ENCODE assay signal across 10 cellular contexts in genomic region chr1:113912594-113913311, GRCh38. TPM values are rescaled to one million over a fixed set of nuclear protein-coding genes. Genes with fewer than 3 reads are reported as not detected.
A peak's percentile ranks its signal among the peaks of the same experiment; 100 is the strongest.
DNase-seq lines count a peak whose midpoint lies in the region; ATAC-seq lines count a peak whose summit lies in the region.
"Had no signal": no experiment of that assay in that cellular context is flagged by ENCODE, and none has a peak within 500 bp of the region (broad histone marks: within the 10 kb centered on the region; RNA-seq: fewer than 3 reads in every experiment).

No MANE protein-coding gene starts in this region.

- H3K9ac ChIP-seq in adipocyte (ENCODE audit: low read length) (peak overlapping the region; percentile 17), skeletal muscle tissue (ENCODE audit: low read depth in 1 of 3, low read length in 3 of 3) (peak overlapping the region; percentile 45 to 73 (median 58))

- peak; percentile 39 for DNase-seq in HK-2 (ENCODE audit: unreplicated experiment)
- DNase-seq in adipocyte (ENCODE audit: low read depth), result peak; percentile 34
- peak; percentile 54 for DNase-seq in left ventricle myocardium superior
- no peak for DNase-seq in activated naive CD4-positive, alpha-beta T cell treated with anti-CD3 and anti-CD28 coated beads, Interleukin-2, amount 50 U/mL, for 72 hours (ENCODE audit: low spot score in 2 of 2)
- no peak for DNase-seq in NCI-H187 treated with DMSO at 0.1 percent for 48 hours (lab: John Stamatoyannopoulos, UW)
- DNase-seq in KBM-7, result no peak
- DNase-seq: stimulated activated naive CD8-positive, alpha-beta T cell treated with anti-CD3 and anti-CD28 coated beads, Interleukin-15, Interleukin-2, amounts not matched to agents 100 U/mL and 50 U/mL, for 24 hours had no signal

- H3K27me3 ChIP-seq in adipocyte (replicated peaks; ENCODE audit: control insufficient read depth, insufficient read depth, low read length), result no peaks in the 10 kb centered on the region
- H3K27me3 ChIP-seq in skeletal muscle tissue (ENCODE audit: control insufficient read depth in 3 of 3, insufficient read depth in 3 of 3, low read length in 3 of 3), result no peaks in the 10 kb centered on the region

- peak; percentile 94 for ATAC-seq in left ventricle myocardium superior
- ATAC-seq in activated naive CD4-positive, alpha-beta T cell treated with anti-CD3 and anti-CD28 coated beads, Interleukin-2, amount 50 U/mL, for 72 hours, result no peak
- ATAC-seq in HG03439 (IDR thresholded peaks at IDR 0.05; ENCODE audit: unreplicated experiment), result no peak
- ATAC-seq: stimulated activated naive CD8-positive, alpha-beta T cell treated with anti-CD3 and anti-CD28 coated beads, Interleukin-15, Interleukin-2, amounts not matched to agents 100 U/mL and 50 U/mL, for 24 hours had no signal

- in situ Hi-C loops in KBM-7 (cut with MboI; ENCODE audit: low pct_unique_long_range_greater_than_20kb, low sequenced_read_pairs), result no loop called here

- peaks cover 12 to 25% of the 10 kb centered on the region in 2 donors for H3K36me3 Mint-ChIP-seq in activated naive CD4-positive, alpha-beta T cell treated with anti-CD3 and anti-CD28 coated beads, Interleukin-2, amount 50 U/mL, for 72 hours

- peak overlapping the region; percentile 82 for H3K27ac ChIP-seq in skeletal muscle tissue (ENCODE audit: low read depth, low read length)

- H3K9me3 Mint-ChIP-seq in activated naive CD4-positive, alpha-beta T cell treated with anti-CD3 and anti-CD28 coated beads, Interleukin-2, amount 50 U/mL, for 72 hours, result no peaks in the 10 kb centered on the region

- H3K27ac Mint-ChIP-seq in activated naive CD4-positive, alpha-beta T cell treated with anti-CD3 and anti-CD28 coated beads, Interleukin-2, amount 50 U/mL, for 72 hours, result no peak overlapping the region

- H3K4me1 ChIP-seq in adipocyte (ENCODE audit: control insufficient read depth, insufficient read depth, low read length) (peaks cover 13% of the 10 kb centered on the region), skeletal muscle tissue (ENCODE audit: control insufficient read depth in 3 of 3, insufficient read depth in 3 of 3, low read length in 3 of 3) (peaks cover 10 to 15% (median 15%) of the 10 kb centered on the region in 3 donors)

- H3K4me3 ChIP-seq in adipocyte (ENCODE audit: low read length) (peak overlapping the region; percentile 28), skeletal muscle tissue (ENCODE audit: low read length in 3 of 3) (peak overlapping the region; percentile 16 to 61 (median 29))

- H3K9me3 ChIP-seq in adipocyte (ENCODE audit: control insufficient read depth, low read length) (no peaks in the 10 kb centered on the region), skeletal muscle tissue (ENCODE audit: control insufficient read depth in 3 of 3, low read length in 3 of 3) (no peaks in the 10 kb centered on the region)

- H3K36me3 ChIP-seq in adipocyte (ENCODE audit: control insufficient read depth, insufficient read depth, low read length, severe bottlenecking), result peaks cover 26% of the 10 kb centered on the region
- H3K36me3 ChIP-seq in skeletal muscle tissue (ENCODE audit: control insufficient read depth in 3 of 3, insufficient read depth in 3 of 3, low read length in 3 of 3), result peaks cover 12 to 24% (median 22%) of the 10 kb centered on the region in 3 donors

- intact Hi-C loops in left ventricle myocardium superior (cut with micrococcal nuclease), result no loop called here

RNA-seq across cellular contexts. Expression of gene DCLRE1B, which starts 7.6 kb away (rescaled TPM):
- total RNA-seq in left ventricle myocardium superior (1.9 TPM), skeletal muscle tissue (3.7 TPM)
- 10 to 100 TPM; 15.9 to 21.8 TPM for total RNA-seq in activated naive CD4-positive, alpha-beta T cell treated with anti-CD3 and anti-CD28 coated beads, Interleukin-2, amount 50 U/mL, for 72 hours

RNA-seq across cellular contexts. Expression of gene AP4B1, which starts 8.2 kb away (rescaled TPM):
- total RNA-seq in left ventricle myocardium superior (15.4 TPM), skeletal muscle tissue (16.7 TPM)
- 10 to 100 TPM; 58.9 to 71.6 TPM for total RNA-seq in activated naive CD4-positive, alpha-beta T cell treated with anti-CD3 and anti-CD28 coated beads, Interleukin-2, amount 50 U/mL, for 72 hours

RNA-seq across cellular contexts. Expression of gene HIPK1, which starts 16.4 kb away (rescaled TPM):
- total RNA-seq in left ventricle myocardium superior (52.2 TPM), skeletal muscle tissue (28.2 TPM)
- 10 to 100 TPM; 43.7 to 75.8 TPM for total RNA-seq in activated naive CD4-positive, alpha-beta T cell treated with anti-CD3 and anti-CD28 coated beads, Interleukin-2, amount 50 U/mL, for 72 hours

RNA-seq across cellular contexts. Expression of gene BCL2L15, which starts 25.4 kb away (rescaled TPM):
- total RNA-seq in left ventricle myocardium superior (not detected), skeletal muscle tissue (under 0.01 TPM)
- total RNA-seq in activated naive CD4-positive, alpha-beta T cell treated with anti-CD3 and anti-CD28 coated beads, Interleukin-2, amount 50 U/mL, for 72 hours, result 1 to 10 TPM; 1.1 to 1.3 TPM

RNA-seq across cellular contexts. Expression of gene PTPN22, which starts 41.2 kb away (rescaled TPM):
- total RNA-seq in left ventricle myocardium superior (0.40 TPM), skeletal muscle tissue (1.0 TPM)
- total RNA-seq in activated naive CD4-positive, alpha-beta T cell treated with anti-CD3 and anti-CD28 coated beads, Interleukin-2, amount 50 U/mL, for 72 hours, result 10 to 100 TPM; 54.4 to 55.3 TPM
- total RNA-seq: H1 had no signal

Comparison
In these comparisons a context has a peak if more than half of its experiments do, and no peak if none do; other contexts are left out.
1. DNase-seq: peak in HK-2 (single experiment), adipocyte (single experiment) and left ventricle myocardium superior (single experiment); none in activated naive CD4-positive, alpha-beta T cell treated with anti-CD3 and anti-CD28 coated beads, Interleukin-2, amount 50 U/mL, for 72 hours (0 of 2), NCI-H187 treated with DMSO at 0.1 percent for 48 hours (single experiment) and KBM-7 (single experiment).